In genomic region chr22:43642319-43642718, GRCh38 we compare ENCODE assay signal across 23 cellular contexts.
"Had no signal": no experiment of that assay in that cellular context is flagged by ENCODE, and none has a peak within 500 bp of the region (broad histone marks: within the 10 kb centered on the region; RNA-seq: fewer than 3 reads in every experiment).

No MANE protein-coding gene starts in this region.

- DNase-seq: activated CD4-positive, alpha-beta T cell treated with anti-CD3 and anti-CD28 coated beads, Interleukin-2, amount 10 ng/mL, durations not matched to agents 24 days and 14 days; activated CD8-positive, alpha-beta T cell treated with anti-CD3 and anti-CD28 coated beads for 36 hours; activated naive CD8-positive, alpha-beta T cell treated with anti-CD3 and anti-CD28 coated beads, Interleukin-2, amount 50 U/mL, for 24 hours; activated T-cell treated with anti-CD3 and anti-CD28 coated beads, Interleukin-2, amount 50 U/mL, for 4 hours; amygdala; central memory CD4-positive, alpha-beta T cell; endodermal cell; foreskin keratinocyte; left ventricle myocardium superior; right lobe of liver; stimulated activated CD4-positive, alpha-beta T cell treated with anti-CD3 and anti-CD28 coated beads, Interleukin-2, amount 100 ng/mL, for 48 hours; upper lobe of left lung had no signal

- H3K27ac Mint-ChIP-seq: activated CD4-positive, alpha-beta T cell treated with anti-CD3 and anti-CD28 coated beads, Interleukin-2, amount 10 ng/mL, durations not matched to agents 24 days and 14 days; activated CD8-positive, alpha-beta T cell treated with anti-CD3 and anti-CD28 coated beads for 36 hours; activated naive CD4-positive, alpha-beta T cell treated with anti-CD3 and anti-CD28 coated beads, Interleukin-2, amount 50 U/mL, for 24 hours; activated naive CD8-positive, alpha-beta T cell treated with anti-CD3 and anti-CD28 coated beads, Interleukin-2, amount 50 U/mL, for 24 hours; activated T-helper 2 cell treated with anti-CD3 and anti-CD28 coated beads, Interferon-gamma antibody, Interleukin-2, Interleukin-4, amounts not matched to agents 10 μg/mL and 5 μg/mL and 100 μg/mL, durations not matched to agents 14 hours and 24 hours and 36 hours; dendritic cell treated with granulocyte-macrophage colony-stimulating factor and Interleukin-4, amounts not matched to agents 40 ng/mL and 50 ng/mL, for 4 days; endodermal cell; nephron; progenitor cell of endocrine pancreas; stimulated activated naive CD8-positive, alpha-beta T cell treated with anti-CD3 and anti-CD28 coated beads, Interleukin-15, Interleukin-2, amounts not matched to agents 100 ng/mL and 50 ng/mL, for 24 hours had no signal

- H3K27me3 ChIP-seq: breast epithelium, esophagus muscularis mucosa, foreskin keratinocyte, right lobe of liver, upper lobe of left lung, vagina had no signal

- H3K27ac ChIP-seq: breast epithelium, esophagus muscularis mucosa, foreskin keratinocyte, right lobe of liver, upper lobe of left lung, vagina had no signal

- H3K4me1 ChIP-seq: breast epithelium, esophagus muscularis mucosa, foreskin keratinocyte, right lobe of liver, upper lobe of left lung, vagina had no signal

- FAIRE-seq: islet of Langerhans had no signal

- ATAC-seq: activated CD4-positive, CD25-positive, alpha-beta regulatory T cell treated with anti-CD3 and anti-CD28 coated beads, Interleukin-2, amount 50 U/mL, for 24 hours; activated CD8-positive, alpha-beta T cell treated with anti-CD3 and anti-CD28 coated beads for 36 hours; activated naive CD8-positive, alpha-beta T cell treated with anti-CD3 and anti-CD28 coated beads, Interleukin-2, amount 50 U/mL, for 24 hours; activated T-cell treated with anti-CD3 and anti-CD28 coated beads, Interleukin-2, amount 50 U/mL, for 4 hours; foreskin keratinocyte; left ventricle myocardium superior; right lobe of liver had no signal

- H3K4me1 Mint-ChIP-seq: activated CD4-positive, alpha-beta T cell treated with anti-CD3 and anti-CD28 coated beads, Interleukin-2, amount 10 ng/mL, durations not matched to agents 24 days and 14 days; activated naive CD4-positive, alpha-beta T cell treated with anti-CD3 and anti-CD28 coated beads, Interleukin-2, amount 50 U/mL, for 24 hours; activated naive CD8-positive, alpha-beta T cell treated with anti-CD3 and anti-CD28 coated beads, Interleukin-2, amount 50 U/mL, for 24 hours; endodermal cell; nephron had no signal

- H3K4me3 Mint-ChIP-seq: activated CD4-positive, alpha-beta T cell treated with anti-CD3 and anti-CD28 coated beads, Interleukin-2, amount 10 ng/mL, durations not matched to agents 24 days and 14 days; activated CD8-positive, alpha-beta T cell treated with anti-CD3 and anti-CD28 coated beads for 36 hours; activated naive CD4-positive, alpha-beta T cell treated with anti-CD3 and anti-CD28 coated beads, Interleukin-2, amount 50 U/mL, for 24 hours; activated naive CD8-positive, alpha-beta T cell treated with anti-CD3 and anti-CD28 coated beads, Interleukin-2, amount 50 U/mL, for 24 hours; activated T-cell treated with anti-CD3 and anti-CD28 coated beads, Interleukin-2, amount 50 U/mL, for 4 hours; dendritic cell treated with granulocyte-macrophage colony-stimulating factor and Interleukin-4, amounts not matched to agents 40 ng/mL and 50 ng/mL, for 4 days; endodermal cell; nephron; stimulated activated naive CD8-positive, alpha-beta T cell treated with anti-CD3 and anti-CD28 coated beads, Interleukin-15, Interleukin-2, amounts not matched to agents 100 ng/mL and 50 ng/mL, for 24 hours had no signal

- H3K4me3 ChIP-seq: breast epithelium, esophagus muscularis mucosa, right lobe of liver, upper lobe of left lung, vagina had no signal

- H3K36me3 ChIP-seq: breast epithelium, esophagus muscularis mucosa, right lobe of liver, upper lobe of left lung, vagina had no signal

- H3K9me3 ChIP-seq: right lobe of liver, vagina had no signal

- H3K27me3 Mint-ChIP-seq: activated CD4-positive, alpha-beta T cell treated with anti-CD3 and anti-CD28 coated beads, Interleukin-2, amount 10 ng/mL, durations not matched to agents 24 days and 14 days; progenitor cell of endocrine pancreas had no signal
